Comparison of ENCODE assay signal across 1 cellular context in genomic region chr2:207727256-207727655, GRCh38.
TF ChIP-seq lines count a peak whose summit lies in the region.

No MANE protein-coding gene starts in this region.

TF ChIP-seq in IMR-90, 13 proteins besides CTCF, POLR2A, EP300 and RAD21:
- TF ChIP-seq CEBPB (IDR thresholded peaks at IDR 0.05; ENCODE audit: low read depth, low read length) (no peak), BHLHE40 (IDR thresholded peaks at IDR 0.05; ENCODE audit: low read depth, low read length) (no peak), USF2 (IDR thresholded peaks at IDR 0.05; ENCODE audit: low read depth, low read length) (no peak), FOS (IDR thresholded peaks at IDR 0.05; ENCODE audit: low read depth, low read length) (no peak), MXI1 (IDR thresholded peaks at IDR 0.05; ENCODE audit: borderline replicate concordance, low read depth, low read length) (no peak), RCOR1 (IDR thresholded peaks at IDR 0.05; ENCODE audit: insufficient replicate concordance, low read length) (no peak), NFE2L2 (IDR thresholded peaks at IDR 0.05; ENCODE audit: low read depth, low read length) (no peak), SMC3 (IDR thresholded peaks at IDR 0.05; ENCODE audit: low read depth, low read length) (no peak), RFX5 (IDR thresholded peaks at IDR 0.05; ENCODE audit: low read depth, low read length) (no peak), ELK1 (IDR thresholded peaks at IDR 0.05; ENCODE audit: borderline replicate concordance, low read depth, low read length) (no peak), CHD1 (IDR thresholded peaks at IDR 0.05; ENCODE audit: low read depth, low read length) (no peak), MAZ (IDR thresholded peaks at IDR 0.05; ENCODE audit: borderline replicate concordance, low read depth, low read length) (no peak), MAFK (IDR thresholded peaks at IDR 0.05; ENCODE audit: low read depth, low read length) (no peak)
